ENCODE assay signal across 1 cellular context in the genomic region with DNA sequence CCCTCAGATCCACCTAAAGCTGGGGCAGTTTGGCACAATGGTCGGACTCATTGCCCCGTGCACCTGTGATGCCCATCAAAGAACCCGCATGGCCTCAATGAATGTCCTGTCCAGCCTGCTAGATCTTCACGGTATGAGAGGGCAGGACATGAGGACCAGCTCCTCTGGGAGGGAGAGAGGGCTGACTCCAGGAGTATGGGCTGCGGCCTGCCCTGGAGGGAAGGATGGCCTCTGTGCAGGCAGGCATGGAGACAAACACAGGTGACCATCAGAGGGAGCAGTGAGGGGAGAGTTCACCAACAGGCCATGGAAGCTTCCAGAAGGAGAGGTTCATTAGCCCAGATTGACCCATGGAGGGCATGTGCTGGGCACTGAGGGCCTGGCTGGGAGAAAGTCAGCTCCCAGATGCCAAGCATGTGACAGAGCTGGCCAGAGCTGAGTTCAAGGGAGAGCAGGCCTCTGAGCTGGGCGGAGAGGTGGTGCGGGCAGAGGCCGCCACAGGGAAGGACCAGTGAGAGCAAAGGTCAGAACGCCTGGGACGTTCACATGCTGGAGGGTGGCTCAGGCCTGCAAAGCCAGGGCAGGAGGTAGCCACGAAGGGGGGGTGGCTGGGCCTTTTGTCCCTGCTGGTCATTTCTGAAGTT.
TF ChIP-seq lines count a peak whose summit lies in the region.

No MANE protein-coding gene starts in this region.

TF ChIP-seq in liver, 16 proteins besides CTCF, POLR2A, EP300 and RAD21:
- TF ChIP-seq YY1 (IDR thresholded peaks at IDR 0.05) (no peak), FOXA2 (IDR thresholded peaks at IDR 0.05) (no peak), SP1 (IDR thresholded peaks at IDR 0.05) (peak; percentile 75), HNF4A (conservative IDR thresholded peaks at IDR 0.05) (peak; percentile 69 to 84), TAF1 (conservative IDR thresholded peaks at IDR 0.05) (no peak), FOXA1 (IDR thresholded peaks at IDR 0.05) (no peak), HNF4G (IDR thresholded peaks at IDR 0.05) (peak; percentile 47), GABPA (IDR thresholded peaks at IDR 0.05 in 1 of 2, conservative IDR thresholded peaks at IDR 0.05 in 1 of 2) (no peak), JUND (IDR thresholded peaks at IDR 0.05) (no peak), NR2F2 (IDR thresholded peaks at IDR 0.05) (no peak), RXRA (IDR thresholded peaks at IDR 0.05) (peak; percentile 98 to 99), EGR1 (IDR thresholded peaks at IDR 0.05; ENCODE audit: low read depth in 2 of 2) (no peak)
- TF ChIP-seq, protein P1, sequence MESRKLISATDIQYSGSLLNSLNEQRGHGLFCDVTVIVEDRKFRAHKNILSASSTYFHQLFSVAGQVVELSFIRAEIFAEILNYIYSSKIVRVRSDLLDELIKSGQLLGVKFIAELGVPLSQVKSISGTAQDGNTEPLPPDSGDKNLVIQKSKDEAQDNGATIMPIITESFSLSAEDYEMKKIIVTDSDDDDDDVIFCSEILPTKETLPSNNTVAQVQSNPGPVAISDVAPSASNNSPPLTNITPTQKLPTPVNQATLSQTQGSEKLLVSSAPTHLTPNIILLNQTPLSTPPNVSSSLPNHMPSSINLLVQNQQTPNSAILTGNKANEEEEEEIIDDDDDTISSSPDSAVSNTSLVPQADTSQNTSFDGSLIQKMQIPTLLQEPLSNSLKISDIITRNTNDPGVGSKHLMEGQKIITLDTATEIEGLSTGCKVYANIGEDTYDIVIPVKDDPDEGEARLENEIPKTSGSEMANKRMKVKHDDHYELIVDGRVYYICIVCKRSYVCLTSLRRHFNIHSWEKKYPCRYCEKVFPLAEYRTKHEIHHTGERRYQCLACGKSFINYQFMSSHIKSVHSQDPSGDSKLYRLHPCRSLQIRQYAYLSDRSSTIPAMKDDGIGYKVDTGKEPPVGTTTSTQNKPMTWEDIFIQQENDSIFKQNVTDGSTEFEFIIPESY (IDR thresholded peaks at IDR 0.05), result no peak
- TF ChIP-seq, protein P2, sequence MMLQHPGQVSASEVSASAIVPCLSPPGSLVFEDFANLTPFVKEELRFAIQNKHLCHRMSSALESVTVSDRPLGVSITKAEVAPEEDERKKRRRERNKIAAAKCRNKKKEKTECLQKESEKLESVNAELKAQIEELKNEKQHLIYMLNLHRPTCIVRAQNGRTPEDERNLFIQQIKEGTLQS (IDR thresholded peaks at IDR 0.05), result no peak
- TF ChIP-seq, protein P3, sequence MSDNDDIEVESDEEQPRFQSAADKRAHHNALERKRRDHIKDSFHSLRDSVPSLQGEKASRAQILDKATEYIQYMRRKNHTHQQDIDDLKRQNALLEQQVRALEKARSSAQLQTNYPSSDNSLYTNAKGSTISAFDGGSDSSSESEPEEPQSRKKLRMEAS (IDR thresholded peaks at IDR 0.05), result peak; percentile 46
- TF ChIP-seq, protein P4, sequence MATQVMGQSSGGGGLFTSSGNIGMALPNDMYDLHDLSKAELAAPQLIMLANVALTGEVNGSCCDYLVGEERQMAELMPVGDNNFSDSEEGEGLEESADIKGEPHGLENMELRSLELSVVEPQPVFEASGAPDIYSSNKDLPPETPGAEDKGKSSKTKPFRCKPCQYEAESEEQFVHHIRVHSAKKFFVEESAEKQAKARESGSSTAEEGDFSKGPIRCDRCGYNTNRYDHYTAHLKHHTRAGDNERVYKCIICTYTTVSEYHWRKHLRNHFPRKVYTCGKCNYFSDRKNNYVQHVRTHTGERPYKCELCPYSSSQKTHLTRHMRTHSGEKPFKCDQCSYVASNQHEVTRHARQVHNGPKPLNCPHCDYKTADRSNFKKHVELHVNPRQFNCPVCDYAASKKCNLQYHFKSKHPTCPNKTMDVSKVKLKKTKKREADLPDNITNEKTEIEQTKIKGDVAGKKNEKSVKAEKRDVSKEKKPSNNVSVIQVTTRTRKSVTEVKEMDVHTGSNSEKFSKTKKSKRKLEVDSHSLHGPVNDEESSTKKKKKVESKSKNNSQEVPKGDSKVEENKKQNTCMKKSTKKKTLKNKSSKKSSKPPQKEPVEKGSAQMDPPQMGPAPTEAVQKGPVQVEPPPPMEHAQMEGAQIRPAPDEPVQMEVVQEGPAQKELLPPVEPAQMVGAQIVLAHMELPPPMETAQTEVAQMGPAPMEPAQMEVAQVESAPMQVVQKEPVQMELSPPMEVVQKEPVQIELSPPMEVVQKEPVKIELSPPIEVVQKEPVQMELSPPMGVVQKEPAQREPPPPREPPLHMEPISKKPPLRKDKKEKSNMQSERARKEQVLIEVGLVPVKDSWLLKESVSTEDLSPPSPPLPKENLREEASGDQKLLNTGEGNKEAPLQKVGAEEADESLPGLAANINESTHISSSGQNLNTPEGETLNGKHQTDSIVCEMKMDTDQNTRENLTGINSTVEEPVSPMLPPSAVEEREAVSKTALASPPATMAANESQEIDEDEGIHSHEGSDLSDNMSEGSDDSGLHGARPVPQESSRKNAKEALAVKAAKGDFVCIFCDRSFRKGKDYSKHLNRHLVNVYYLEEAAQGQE (IDR thresholded peaks at IDR 0.05), result no peak
